8 cellular contexts compared by ENCODE assay signal in genomic region chr17:42019509-42020404, GRCh38. TPM values are rescaled to one million over a fixed set of nuclear protein-coding genes. Genes with fewer than 3 reads are reported as not detected.
DNase-seq lines count a peak whose midpoint lies in the region; ATAC-seq and TF ChIP-seq lines count a peak whose summit lies in the region.

Gene NKIRAS2 (plus strand): TSS chr17:42020090. CDS start chr17:42021578, 1,488 bp downstream.

- POLR2A ChIA-PET in CD8-positive, alpha-beta memory T cell (lab: Charles Lee): interaction anchor here (0.7 to 1.6 kb wide), 5 partner anchors 54 to 170 kb away, joined by 3 to 9 read pairs (median 3); partner anchors contain the start of genes CNP and DHX58

- H3K4me1 ChIP-seq in CD8-positive, alpha-beta memory T cell (ENCODE audit: insufficient read depth, low read length): peaks cover 54% of the 10 kb centered on the region
- H3K4me1 ChIP-seq in mucosa of stomach (ENCODE audit: control insufficient read depth, insufficient read depth, low read length): peaks cover 36% of the 10 kb centered on the region

- peak; percentile 86 to 95 (median 92) for DNase-seq in CD8-positive, alpha-beta memory T cell
- DNase-seq in OCI-M1 (lab: John Stamatoyannopoulos, UW) (peak; percentile 95), activated T-cell treated with anti-CD3 and anti-CD28 coated beads for 4 hours (peak; percentile 87), epithelial cell of proximal tubule (ENCODE audit: low read depth) (no peak)
- peak; percentile 96 for DNase-seq in stimulated activated CD8-positive, alpha-beta memory T cell treated with anti-CD3 and anti-CD28 coated beads, Interleukin-4, amount 100 ng/mL, for 48 hours

- H3K4me1 Mint-ChIP-seq in CD8-positive, alpha-beta memory T cell: peaks cover 55 to 69% (median 68%) of the 10 kb centered on the region in 3 donors

- H3K27ac ChIP-seq in CD8-positive, alpha-beta memory T cell (ENCODE audit: low read depth, low read length): peak within 1 kb of the TSS; percentile 68

- peak within 1 kb of the TSS; percentile 74 to 99 (median 90) for H3K27ac Mint-ChIP-seq in CD8-positive, alpha-beta memory T cell

- peaks cover 0 to 48% (median 4%) of the 10 kb centered on the region in 3 donors for H3K36me3 Mint-ChIP-seq in CD8-positive, alpha-beta memory T cell

- H3K36me3 ChIP-seq in CD8-positive, alpha-beta memory T cell (ENCODE audit: insufficient read depth, low read length): peaks cover 21% of the 10 kb centered on the region
- H3K36me3 ChIP-seq in mucosa of stomach (ENCODE audit: control insufficient read depth, insufficient read depth, low read length): peaks cover 8% of the 10 kb centered on the region

- peak; percentile 46 for ATAC-seq in GM21423 (IDR thresholded peaks at IDR 0.05; ENCODE audit: unreplicated experiment)

- H3K4me3 Mint-ChIP-seq in CD8-positive, alpha-beta memory T cell: peak within 1 kb of the TSS; percentile 86 to 100 (median 97)

- peak within 1 kb of the TSS; percentile 76 for H3K4me3 ChIP-seq in CD8-positive, alpha-beta memory T cell (ENCODE audit: low read length)
- H3K4me3 ChIP-seq in epithelial cell of proximal tubule (ENCODE audit: low read depth, low read length) (peak within 1 kb of the TSS; percentile 64), mucosa of stomach (ENCODE audit: low read length) (peak within 1 kb of the TSS; percentile 82)

- H3K9me3 Mint-ChIP-seq in CD8-positive, alpha-beta memory T cell: no peaks in the 10 kb centered on the region

- peak; percentile 12; the same call in 1 of the 2 replicates for TF ChIP-seq RAD21 in Ishikawa (IDR thresholded peaks at IDR 0.05; ENCODE audit: low read depth)

- H3K9ac ChIP-seq in mucosa of stomach (ENCODE audit: low read length): peak within 1 kb of the TSS; percentile 96

- peak; percentile 35; the same call in 1 of the 2 replicates for TF ChIP-seq EP300 in Ishikawa (IDR thresholded peaks at IDR 0.05; ENCODE audit: borderline replicate concordance)

- peaks cover 0 to 2% of the 10 kb centered on the region in 2 donors for H3K27me3 Mint-ChIP-seq in CD8-positive, alpha-beta memory T cell

- CTCF ChIA-PET in CD8-positive, alpha-beta memory T cell (lab: Charles Lee): interaction anchor here (0.7 to 1.6 kb wide), 15 partner anchors 8 to 341 kb away, joined by 3 to 10 read pairs (median 4); partner anchors contain the start of gene ODAD4

- no peaks in the 10 kb centered on the region for H3K27me3 ChIP-seq in CD8-positive, alpha-beta memory T cell (ENCODE audit: insufficient read depth, low read length, poor library complexity, severe bottlenecking)
- no peaks in the 10 kb centered on the region for H3K27me3 ChIP-seq in mucosa of stomach (ENCODE audit: control insufficient read depth, insufficient read depth, low read length)

- no peaks in the 10 kb centered on the region for H3K9me3 ChIP-seq in CD8-positive, alpha-beta memory T cell (ENCODE audit: low read length)
- no peaks in the 10 kb centered on the region for H3K9me3 ChIP-seq in mucosa of stomach (ENCODE audit: control insufficient read depth, low read length)

- TF ChIP-seq CTCF in epithelial cell of proximal tubule (conservative IDR thresholded peaks at IDR 0.05; ENCODE audit: low read depth, low read length): peak; percentile 74

TF ChIP-seq in Ishikawa, 13 proteins besides CTCF, POLR2A, EP300 and RAD21:
- TF ChIP-seq FOXM1 (IDR thresholded peaks at IDR 0.05; ENCODE audit: borderline replicate concordance, low read depth) (no peak), NFIC (IDR thresholded peaks at IDR 0.05) (0 out of 2 replicates have a peak, but pooled peaks have one; percentile 14), CEBPB (IDR thresholded peaks at IDR 0.05) (no peak), CREB1 (IDR thresholded peaks at IDR 0.05; ENCODE audit: low read depth) (peak; percentile 36; the same call in 1 of the 2 replicates), EGR1 (IDR thresholded peaks at IDR 0.05) (peak; percentile 43; the same call in 1 of the 2 replicates), TCF12 (IDR thresholded peaks at IDR 0.05; ENCODE audit: low read depth) (peak; percentile 75), REST (IDR thresholded peaks at IDR 0.05; ENCODE audit: low read depth) (no peak), TAF1 (IDR thresholded peaks at IDR 0.05; ENCODE audit: low read depth) (peak; percentile 95), USF1 (IDR thresholded peaks at IDR 0.05) (peak; percentile 31; the same call in 1 of the 2 replicates), YY1 (IDR thresholded peaks at IDR 0.05; ENCODE audit: low read depth) (peak; percentile 73), TEAD4 (IDR thresholded peaks at IDR 0.05) (peak; percentile 63), ZBTB7A (IDR thresholded peaks at IDR 0.05; ENCODE audit: low read depth) (no peak), MAX (IDR thresholded peaks at IDR 0.05) (peak; percentile 78)

RNA-seq across cellular contexts. Expression of gene NKIRAS2, which starts in this region (rescaled TPM):
- 10 to 100 TPM; 29.4 to 31.3 TPM for total RNA-seq in CD8-positive, alpha-beta memory T cell
- polyA plus RNA-seq in CD8-positive, alpha-beta memory T cell: 33.5 TPM
- 37.7 and 53.3 TPM in 2 replicates for total RNA-seq in epithelial cell of proximal tubule
